In genomic region chr5:37370550-37370863, GRCh38 we compare ENCODE assay signal across 8 cellular contexts. TPM values are rescaled to one million over a fixed set of nuclear protein-coding genes. Genes with fewer than 3 reads are reported as not detected.
A peak's percentile ranks its signal among the peaks of the same experiment; 100 is the strongest.
DNase-seq lines count a peak whose midpoint lies in the region.

No MANE protein-coding gene starts in this region.

- H4K91ac ChIP-seq in neuronal stem cell (ENCODE audit: low read depth, low read length, poor library complexity), result no peak overlapping the region

- 0 to 1% methylated on average over 7 of the region's 7 CpGs for WGBS in ectodermal cell, 2 experiments
- WGBS in neuronal stem cell (ENCODE audit: extremely low coverage in 2 of 2, insufficient read length in 2 of 2, insufficient replicate concordance in 1 of 2), 2 donors, result no CpG with 5 or more reads among the region's 7 CpGs

- peak; percentile 40 for DNase-seq in SIG-M5 treated with dmso at 0.1 percent for 504 hours (lab: John Stamatoyannopoulos, UW; ENCODE audit: unreplicated experiment)
- no peak for DNase-seq in SIG-M5 (lab: John Stamatoyannopoulos, UW)
- peak; percentile 15 for DNase-seq in M059J (ENCODE audit: low read depth)
- no peak for DNase-seq in neuronal stem cell (ENCODE audit: low spot score)
- no peak for DNase-seq in NCI-H1930 (lab: John Stamatoyannopoulos, UW)
- no peak for DNase-seq in activated gamma-delta T cell treated with Interleukin-2 at 50 U/mL for 16 hours
- no peak for DNase-seq in stimulated activated CD4-positive, alpha-beta T cell treated with anti-CD3 and anti-CD28 coated beads, Interleukin-4, amount 100 ng/mL, for 4 hours

- H2BK15ac ChIP-seq in neuronal stem cell (ENCODE audit: low read length), result no peak overlapping the region

- H2BK5ac ChIP-seq in neuronal stem cell (ENCODE audit: low read length), result no peak overlapping the region

- H3K4ac ChIP-seq in neuronal stem cell (ENCODE audit: low read length), result no peak overlapping the region

- peak overlapping the region; percentile 60 for H3K9ac ChIP-seq in neuronal stem cell (ENCODE audit: low read depth, low read length, poor library complexity)

- H3K9me3 ChIP-seq in ectodermal cell (ENCODE audit: control insufficient read depth, low read length) (no peaks in the 10 kb centered on the region), neuronal stem cell (replicated peaks in 1 of 2; ENCODE audit: control insufficient read depth in 2 of 2, insufficient read depth in 1 of 2, low read depth in 1 of 2, low read length in 2 of 2) (no peaks in the 10 kb centered on the region)

- H3K36me3 ChIP-seq in ectodermal cell (ENCODE audit: control insufficient read depth, insufficient read depth, low read length) (no peaks in the 10 kb centered on the region), neuronal stem cell (replicated peaks in 1 of 2; ENCODE audit: control insufficient read depth in 2 of 2, insufficient read depth in 2 of 2, low read length in 2 of 2) (peaks cover 2 to 28% of the 10 kb centered on the region in 2 donors)

- H4K8ac ChIP-seq in neuronal stem cell (ENCODE audit: low read depth, low read length), result no peak overlapping the region

- H3K4me1 ChIP-seq in ectodermal cell (ENCODE audit: control insufficient read depth, insufficient read depth, low read length) (peaks cover 11% of the 10 kb centered on the region), neuronal stem cell (ENCODE audit: control insufficient read depth in 2 of 2, insufficient read depth in 1 of 2, low read depth in 1 of 2, low read length in 2 of 2) (peaks cover 2 to 11% of the 10 kb centered on the region in 2 donors)

- H2AFZ ChIP-seq in neuronal stem cell (ENCODE audit: low read length), result peak overlapping the region; percentile 83

- peak overlapping the region; percentile 24 for H3K18ac ChIP-seq in neuronal stem cell (ENCODE audit: low read length)

- H3K27me3 ChIP-seq in ectodermal cell (ENCODE audit: control insufficient read depth, insufficient read depth, low read length, poor library complexity, severe bottlenecking) (peaks cover under 1% of the 10 kb centered on the region), neuronal stem cell (ENCODE audit: control insufficient read depth in 3 of 3, insufficient read depth in 3 of 3, low read depth in 1 of 3, low read length in 3 of 3) (no peaks in the 10 kb centered on the region)

- peak overlapping the region; percentile 70 for H3K4me2 ChIP-seq in neuronal stem cell (ENCODE audit: insufficient read depth, low read length, poor library complexity, severe bottlenecking)

- H3K4me3 ChIP-seq in ectodermal cell (ENCODE audit: insufficient read depth, low read depth, low read length) (peak overlapping the region; percentile 98), neuronal stem cell (ENCODE audit: low read length in 2 of 2) (peak overlapping the region; percentile 93 to 98)

- no peak overlapping the region for H2BK120ac ChIP-seq in neuronal stem cell (ENCODE audit: low read depth, low read length)

- no peak overlapping the region for H3K23ac ChIP-seq in neuronal stem cell (ENCODE audit: low read depth, low read length, poor library complexity)

- no peak overlapping the region for H3K14ac ChIP-seq in neuronal stem cell (ENCODE audit: low read length)

- H3K27ac ChIP-seq in ectodermal cell (ENCODE audit: insufficient read depth, low read depth, low read length, poor library complexity, severe bottlenecking) (no peak overlapping the region), neuronal stem cell (replicated peaks; ENCODE audit: low read length) (no peak overlapping the region)

- peaks cover 6% of the 10 kb centered on the region for H3K79me1 ChIP-seq in neuronal stem cell (ENCODE audit: low read depth, low read length)

- no peak overlapping the region for H2AK5ac ChIP-seq in neuronal stem cell (ENCODE audit: low read depth, low read length)

- no peak overlapping the region for H2BK12ac ChIP-seq in neuronal stem cell (ENCODE audit: low read length)

RNA-seq across cellular contexts. Expression of gene NUP155, which starts 0.4 kb away (rescaled TPM):
- 66.1 and 70.8 TPM in 2 replicates for total RNA-seq in M059J (2014; rRNA removed; shearing (Covaris generic))
- 45.4 TPM for polyA plus RNA-seq in ectodermal cell (2013, experiment 1 of 4)
- polyA plus RNA-seq in ectodermal cell (2013, experiment 2 of 4), result 47.7 TPM
- polyA plus RNA-seq in ectodermal cell (2013, experiment 3 of 4), result 32.4 TPM
- polyA plus RNA-seq in ectodermal cell (2013, experiment 4 of 4), result 32.5 TPM
- 20.5 TPM for polyA plus RNA-seq in neuronal stem cell (2013, experiment 1 of 2)
- polyA plus RNA-seq in neuronal stem cell (2013, experiment 2 of 2), result 19.8 TPM

RNA-seq across cellular contexts. Expression of gene WDR70, which starts 8.6 kb away (rescaled TPM):
- total RNA-seq in M059J (2014; rRNA removed; shearing (Covaris generic)), result 15.7 and 32.4 TPM in 2 replicates
- 50.2 TPM for polyA plus RNA-seq in ectodermal cell (2013, experiment 1 of 4)
- polyA plus RNA-seq in ectodermal cell (2013, experiment 2 of 4), result 47.8 TPM
- 30.4 TPM for polyA plus RNA-seq in ectodermal cell (2013, experiment 3 of 4)
- polyA plus RNA-seq in ectodermal cell (2013, experiment 4 of 4), result 34.6 TPM
- polyA plus RNA-seq in neuronal stem cell (2013, experiment 1 of 2), result 40.3 TPM
- 43.6 TPM for polyA plus RNA-seq in neuronal stem cell (2013, experiment 2 of 2)

Comparison
In these comparisons a context has a peak if more than half of its experiments do, and no peak if none do; other contexts are left out.
1. DNase-seq: peak in SIG-M5 treated with dmso at 0.1 percent for 504 hours (single experiment) and M059J (single experiment); none in SIG-M5 (single experiment), neuronal stem cell (single experiment), NCI-H1930 (0 of 2), activated gamma-delta T cell treated with Interleukin-2 at 50 U/mL for 16 hours (single experiment) and stimulated activated CD4-positive, alpha-beta T cell treated with anti-CD3 and anti-CD28 coated beads, Interleukin-4, amount 100 ng/mL, for 4 hours (0 of 2).